ENCODE assay signal across 10 cellular contexts in the genomic region with DNA sequence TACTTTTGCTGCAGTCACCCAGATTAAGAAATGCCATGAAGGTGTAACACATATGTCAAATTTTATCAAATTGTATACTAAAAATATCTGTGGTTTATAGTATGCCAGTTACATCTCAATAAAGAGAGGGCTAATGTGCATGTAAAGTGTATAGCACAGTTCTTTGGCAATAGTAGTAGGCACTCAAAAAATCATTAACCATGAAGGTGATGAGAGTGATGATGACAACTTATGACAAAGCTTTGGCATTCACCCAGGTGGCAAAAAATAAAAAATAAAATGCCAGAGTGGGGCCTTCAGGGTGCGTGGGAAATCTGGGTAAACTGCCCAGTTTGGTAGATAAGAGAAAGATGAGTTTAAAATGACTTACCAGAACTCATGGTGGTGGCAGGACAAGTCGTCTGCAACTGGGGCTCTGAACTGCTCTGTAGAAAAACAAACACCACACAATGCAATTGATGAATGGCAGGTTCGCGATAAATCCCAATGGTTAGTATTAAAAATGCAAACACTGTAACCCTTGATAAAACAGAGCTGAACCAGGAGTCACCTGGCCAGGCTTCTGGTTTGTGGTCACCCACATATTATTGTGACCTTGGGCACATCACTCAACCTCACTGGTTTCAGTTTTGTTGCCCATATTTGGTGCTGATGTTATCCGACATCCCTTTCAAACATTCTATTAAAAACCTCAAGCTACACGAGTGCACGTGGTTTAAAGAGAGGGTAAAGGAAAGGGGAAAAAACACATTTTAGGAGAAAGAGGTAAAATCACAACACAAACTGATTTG.
DNase-seq lines count a peak whose midpoint lies in the region; ATAC-seq and TF ChIP-seq lines count a peak whose summit lies in the region.
"Had no signal": no experiment of that assay in that cellular context is flagged by ENCODE, and none has a peak within 500 bp of the region (broad histone marks: within the 10 kb centered on the region; RNA-seq: fewer than 3 reads in every experiment).

No MANE protein-coding gene starts in this region.

- ATAC-seq in HG02759 (IDR thresholded peaks at IDR 0.05; ENCODE audit: unreplicated experiment) (peak; percentile 81), WTC11 (no peak)

- no peaks in the 10 kb centered on the region for H3K9me3 Mint-ChIP-seq in WTC11
- H3K9me3 Mint-ChIP-seq: activated naive CD4-positive, alpha-beta T cell treated with anti-CD3 and anti-CD28 coated beads, Interleukin-2, amount 50 U/mL, for 72 hours had no signal

- TF ChIP-seq CTCF in sigmoid colon (IDR thresholded peaks at IDR 0.05): no peak
- no peak for TF ChIP-seq CTCF in WTC11 (IDR thresholded peaks at IDR 0.05)

- TF ChIP-seq POLR2A in sigmoid colon (IDR thresholded peaks at IDR 0.05): no peak

- H3K4me1 Mint-ChIP-seq in WTC11: peaks cover 6% of the 10 kb centered on the region

- H3K9me3 ChIP-seq in sigmoid colon: no peaks in the 10 kb centered on the region

- H3K4me3 Mint-ChIP-seq in WTC11: no peak overlapping the region

- DNase-seq in NCI-H1092 treated with DMSO at 0.1 percent for 48 hours (lab: John Stamatoyannopoulos, UW) (peak; percentile 2), NCI-H1092 (lab: John Stamatoyannopoulos, UW) (no peak), NCI-H510A (lab: John Stamatoyannopoulos, UW) (peak; percentile 36), sigmoid colon (no peak), WTC11 (ENCODE audit: low spot score) (no peak)
- no peak for DNase-seq in stimulated activated CD4-positive, alpha-beta T cell treated with anti-CD3 and anti-CD28 coated beads, Interleukin-4, amount 100 ng/mL, for 1 hour
- DNase-seq in central memory CD4-positive, alpha-beta T cell: no peak
- DNase-seq: SIG-M5 had no signal

- H3K4me1 ChIP-seq in sigmoid colon: peaks cover 0 to 100% (median 99%) of the 10 kb centered on the region in 4 donors

- POLR2A ChIA-PET in WTC11 (lab: Charles Lee): interaction anchor here (0.6 kb wide), 1 partner anchor 212 kb away, joined by 3 read pairs; no protein-coding TSS in a partner anchor

- H3K27ac Mint-ChIP-seq in WTC11: no peak overlapping the region
- H3K27ac Mint-ChIP-seq: activated naive CD4-positive, alpha-beta T cell treated with anti-CD3 and anti-CD28 coated beads, Interleukin-2, amount 50 U/mL, for 72 hours had no signal

- peaks cover 8% of the 10 kb centered on the region for H3K36me3 Mint-ChIP-seq in WTC11
- H3K36me3 Mint-ChIP-seq: activated naive CD4-positive, alpha-beta T cell treated with anti-CD3 and anti-CD28 coated beads, Interleukin-2, amount 50 U/mL, for 72 hours had no signal

- peak overlapping the region; percentile 84 to 98 (median 90) for H3K27ac ChIP-seq in sigmoid colon

- intact Hi-C loops in sigmoid colon (cut with DNase I): no loop called here

- 62 to 77% methylated on average over 7 of the region's 7 CpGs for WGBS in sigmoid colon, 2 donors

- TF ChIP-seq EP300 in sigmoid colon (IDR thresholded peaks at IDR 0.05): no peak

- H3K27me3 ChIP-seq in sigmoid colon: no peaks in the 10 kb centered on the region

- peaks cover 3 to 43% (median 14%) of the 10 kb centered on the region in 4 donors for H3K36me3 ChIP-seq in sigmoid colon

- no peaks in the 10 kb centered on the region for H3K27me3 Mint-ChIP-seq in WTC11 (ENCODE audit: low read depth)

- H3K4me3 ChIP-seq in sigmoid colon: no peak overlapping the region

- CTCF ChIA-PET in WTC11 (lab: Charles Lee): interaction anchor here (2.4 kb wide), 1 partner anchor 11 kb away, joined by 12 read pairs; no protein-coding TSS in a partner anchor

TF ChIP-seq in WTC11, 78 proteins besides CTCF, POLR2A, EP300 and RAD21 (continues in another document):
- TF ChIP-seq MYBL2 (CRISPR knock-in tag; IDR thresholded peaks at IDR 0.05) (no peak), PRRX2 (CRISPR knock-in tag; IDR thresholded peaks at IDR 0.05) (no peak), GTF2I (CRISPR knock-in tag; conservative IDR thresholded peaks at IDR 0.05) (no peak), ZNF281 (CRISPR knock-in tag; IDR thresholded peaks at IDR 0.05) (no peak), STAT6 (CRISPR knock-in tag; conservative IDR thresholded peaks at IDR 0.05; ENCODE audit: low read depth) (no peak), CREM (CRISPR knock-in tag; IDR thresholded peaks at IDR 0.05) (no peak), KAT7 (CRISPR knock-in tag; IDR thresholded peaks at IDR 0.05; ENCODE audit: borderline replicate concordance) (no peak), SMAD4 (CRISPR knock-in tag; IDR thresholded peaks at IDR 0.05) (no peak), RELA (CRISPR knock-in tag; IDR thresholded peaks at IDR 0.05; ENCODE audit: borderline replicate concordance) (no peak), OVOL2 (CRISPR knock-in tag; IDR thresholded peaks at IDR 0.05; ENCODE audit: borderline replicate concordance) (no peak), ZNF671 (CRISPR knock-in tag; IDR thresholded peaks at IDR 0.05) (no peak)
- TF ChIP-seq, protein P1, sequence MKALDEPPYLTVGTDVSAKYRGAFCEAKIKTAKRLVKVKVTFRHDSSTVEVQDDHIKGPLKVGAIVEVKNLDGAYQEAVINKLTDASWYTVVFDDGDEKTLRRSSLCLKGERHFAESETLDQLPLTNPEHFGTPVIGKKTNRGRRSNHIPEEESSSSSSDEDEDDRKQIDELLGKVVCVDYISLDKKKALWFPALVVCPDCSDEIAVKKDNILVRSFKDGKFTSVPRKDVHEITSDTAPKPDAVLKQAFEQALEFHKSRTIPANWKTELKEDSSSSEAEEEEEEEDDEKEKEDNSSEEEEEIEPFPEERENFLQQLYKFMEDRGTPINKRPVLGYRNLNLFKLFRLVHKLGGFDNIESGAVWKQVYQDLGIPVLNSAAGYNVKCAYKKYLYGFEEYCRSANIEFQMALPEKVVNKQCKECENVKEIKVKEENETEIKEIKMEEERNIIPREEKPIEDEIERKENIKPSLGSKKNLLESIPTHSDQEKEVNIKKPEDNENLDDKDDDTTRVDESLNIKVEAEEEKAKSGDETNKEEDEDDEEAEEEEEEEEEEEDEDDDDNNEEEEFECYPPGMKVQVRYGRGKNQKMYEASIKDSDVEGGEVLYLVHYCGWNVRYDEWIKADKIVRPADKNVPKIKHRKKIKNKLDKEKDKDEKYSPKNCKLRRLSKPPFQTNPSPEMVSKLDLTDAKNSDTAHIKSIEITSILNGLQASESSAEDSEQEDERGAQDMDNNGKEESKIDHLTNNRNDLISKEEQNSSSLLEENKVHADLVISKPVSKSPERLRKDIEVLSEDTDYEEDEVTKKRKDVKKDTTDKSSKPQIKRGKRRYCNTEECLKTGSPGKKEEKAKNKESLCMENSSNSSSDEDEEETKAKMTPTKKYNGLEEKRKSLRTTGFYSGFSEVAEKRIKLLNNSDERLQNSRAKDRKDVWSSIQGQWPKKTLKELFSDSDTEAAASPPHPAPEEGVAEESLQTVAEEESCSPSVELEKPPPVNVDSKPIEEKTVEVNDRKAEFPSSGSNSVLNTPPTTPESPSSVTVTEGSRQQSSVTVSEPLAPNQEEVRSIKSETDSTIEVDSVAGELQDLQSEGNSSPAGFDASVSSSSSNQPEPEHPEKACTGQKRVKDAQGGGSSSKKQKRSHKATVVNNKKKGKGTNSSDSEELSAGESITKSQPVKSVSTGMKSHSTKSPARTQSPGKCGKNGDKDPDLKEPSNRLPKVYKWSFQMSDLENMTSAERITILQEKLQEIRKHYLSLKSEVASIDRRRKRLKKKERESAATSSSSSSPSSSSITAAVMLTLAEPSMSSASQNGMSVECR (CRISPR knock-in tag; IDR thresholded peaks at IDR 0.05; ENCODE audit: borderline replicate concordance): no peak

Comparison
In these comparisons a context has a peak if more than half of its experiments do, and no peak if none do; other contexts are left out.
1. DNase-seq: peak in NCI-H1092 treated with DMSO at 0.1 percent for 48 hours (single experiment) and NCI-H510A (single experiment); none in NCI-H1092 (single experiment), sigmoid colon (single experiment), stimulated activated CD4-positive, alpha-beta T cell treated with anti-CD3 and anti-CD28 coated beads, Interleukin-4, amount 100 ng/mL, for 1 hour (single experiment), WTC11 (single experiment) and central memory CD4-positive, alpha-beta T cell (single experiment).